ENCODE assay signal across 19 cellular contexts in genomic region chr1:198741744-198742143, GRCh38.
DNase-seq lines count a peak whose midpoint lies in the region; ATAC-seq, FAIRE-seq and TF ChIP-seq lines count a peak whose summit lies in the region.
"Had no signal": no experiment of that assay in that cellular context is flagged by ENCODE, and none has a peak within 500 bp of the region (broad histone marks: within the 10 kb centered on the region; RNA-seq: fewer than 3 reads in every experiment).

No MANE protein-coding gene starts in this region.

- no peak overlapping the region for H3K4me3 Mint-ChIP-seq in effector memory CD8-positive, alpha-beta T cell

- H3K36me3 ChIP-seq in MG63 (no peaks in the 10 kb centered on the region), uterus (no peaks in the 10 kb centered on the region)
- H3K36me3 ChIP-seq: Peyer's patch, tibial nerve had no signal

- H3K27ac Mint-ChIP-seq in effector memory CD8-positive, alpha-beta T cell, result peak overlapping the region; percentile 44 to 72

- FAIRE-seq in urothelium cell line (lab: Jason Lieb, UNC), result no peak
- FAIRE-seq: endometrium had no signal

- no peaks in the 10 kb centered on the region for H3K9me3 Mint-ChIP-seq in effector memory CD8-positive, alpha-beta T cell

- no peak overlapping the region for H3K4me3 ChIP-seq in MG63
- H3K4me3 ChIP-seq in uterus, result no peak overlapping the region
- H3K4me3 ChIP-seq: mucosa of descending colon, Peyer's patch, psoas muscle, tibial nerve had no signal

- intact Hi-C loops in uterus (cut with DNase I; ENCODE audit: low total_unique reads), result no loop called here

- H3K27me3 ChIP-seq in MG63 (no peaks in the 10 kb centered on the region), uterus (no peaks in the 10 kb centered on the region)
- H3K27me3 ChIP-seq: Peyer's patch, tibial nerve had no signal

- no peaks in the 10 kb centered on the region for H3K27me3 Mint-ChIP-seq in effector memory CD8-positive, alpha-beta T cell

- peak; percentile 19 for DNase-seq in stimulated activated CD4-positive, alpha-beta T cell treated with anti-CD3 and anti-CD28 coated beads, Interleukin-15, amount 100 ng/mL, for 24 hours
- no peak for DNase-seq in stimulated activated CD4-positive, alpha-beta T cell treated with anti-CD3 and anti-CD28 coated beads, Interleukin-12 subunit alpha, Interleukin-12 subunit beta, amount 100 ng/mL, for 4 hours
- DNase-seq in MG63 (peak; percentile 57), urothelium cell line (ENCODE audit: low spot score) (no peak), uterus (no peak)
- DNase-seq in effector memory CD8-positive, alpha-beta T cell, result no peak
- DNase-seq: caudate nucleus; glutamatergic neuron; mucosa of descending colon; NCI-H1105; NCI-H510A treated with DMSO at 0.1 percent for 48 hours; Peyer's patch; stimulated activated CD4-positive, alpha-beta T cell treated with anti-CD3 and anti-CD28 coated beads, Interleukin-1b, Interleukin-23, amount 100 ng/mL, for 48 hours; T-helper 1 cell had no signal

- peaks cover 4% of the 10 kb centered on the region; the same call in 1 of the 2 replicates for H3K9me3 ChIP-seq in MG63
- no peaks in the 10 kb centered on the region for H3K9me3 ChIP-seq in uterus
- H3K9me3 ChIP-seq: mucosa of descending colon, Peyer's patch, psoas muscle had no signal

- H3K27ac ChIP-seq in uterus, result no peak overlapping the region
- H3K27ac ChIP-seq: Peyer's patch, psoas muscle, tibial nerve had no signal

- no peak for ATAC-seq in effector memory CD8-positive, alpha-beta T cell (replicated peaks)
- ATAC-seq in HG02852 (IDR thresholded peaks at IDR 0.05; ENCODE audit: unreplicated experiment) (no peak), GM21529 (IDR thresholded peaks at IDR 0.05; ENCODE audit: unreplicated experiment) (no peak)
- ATAC-seq: mucosa of descending colon, psoas muscle had no signal

- no peak for TF ChIP-seq POLR2A in uterus (IDR thresholded peaks at IDR 0.05)

- H3K4me1 Mint-ChIP-seq in effector memory CD8-positive, alpha-beta T cell (ENCODE audit: low read depth in 2 of 2), result peaks cover 19 to 45% of the 10 kb centered on the region in 2 donors

- no peak for TF ChIP-seq CTCF in uterus (IDR thresholded peaks at IDR 0.05)

- H3K36me3 Mint-ChIP-seq in effector memory CD8-positive, alpha-beta T cell (ENCODE audit: insufficient read depth), result peaks cover 38% of the 10 kb centered on the region

- no peaks in the 10 kb centered on the region for H3K4me1 ChIP-seq in uterus
- H3K4me1 ChIP-seq: Peyer's patch, psoas muscle, tibial nerve had no signal

Comparison
In these comparisons a context has a peak if more than half of its experiments do, and no peak if none do; other contexts are left out.
1. DNase-seq: peak in stimulated activated CD4-positive, alpha-beta T cell treated with anti-CD3 and anti-CD28 coated beads, Interleukin-15, amount 100 ng/mL, for 24 hours (single experiment) and MG63 (single experiment); none in stimulated activated CD4-positive, alpha-beta T cell treated with anti-CD3 and anti-CD28 coated beads, Interleukin-12 subunit alpha, Interleukin-12 subunit beta, amount 100 ng/mL, for 4 hours (single experiment), effector memory CD8-positive, alpha-beta T cell (0 of 3), urothelium cell line (single experiment) and uterus (0 of 2).